ENCODE assay signal across 18 cellular contexts in genomic region chr11:117613521-117613920, GRCh38.
A peak's percentile ranks its signal among the peaks of the same experiment; 100 is the strongest.
DNase-seq lines count a peak whose midpoint lies in the region; ATAC-seq, FAIRE-seq and TF ChIP-seq lines count a peak whose summit lies in the region.
"Had no signal": no experiment of that assay in that cellular context is flagged by ENCODE, and none has a peak within 500 bp of the region (broad histone marks: within the 10 kb centered on the region; RNA-seq: fewer than 3 reads in every experiment).

No MANE protein-coding gene starts in this region.

- ATAC-seq in activated naive CD4-positive, alpha-beta T cell treated with anti-CD3 and anti-CD28 coated beads, Interleukin-2, amount 50 U/mL, for 72 hours, result no peak
- ATAC-seq: CD8-positive, alpha-beta T cell; K562 had no signal

- no peaks in the 10 kb centered on the region for H3K4me1 ChIP-seq in A673 (ENCODE audit: insufficient read depth, low read length, poor library complexity, severe bottlenecking)
- H3K4me1 ChIP-seq in H9 (ENCODE audit: insufficient read depth, low read length), result peaks cover 3% of the 10 kb centered on the region; the same call in 1 of the 2 replicates
- peaks cover 0 to 28% (median 20%) of the 10 kb centered on the region in 4 experiments; a peak in 5 of 7 replicates for H3K4me1 ChIP-seq in H1 (replicated peaks in 1 of 4; ENCODE audit: control insufficient read depth in 3 of 4, insufficient read depth in 4 of 4, low read length in 3 of 4)

- CTCF ChIA-PET in A673 (lab: Charles Lee), result interaction anchor here (1.7 kb wide), 1 partner anchor 187 kb away, joined by 7 read pairs; no protein-coding TSS in a partner anchor
- CTCF ChIA-PET in H1 (lab: Charles Lee; ENCODE audit: partially characterized antibody), result interaction anchor here (1.0 to 11.2 kb wide), 21 partner anchors 8 to 299 kb away, joined by 3 to 142 read pairs (median 6); no protein-coding TSS in a partner anchor

- H3K36me3 ChIP-seq in A673 (ENCODE audit: insufficient read depth, low read length, poor library complexity, severe bottlenecking) (no peaks in the 10 kb centered on the region), H1 (ENCODE audit: control insufficient read depth in 2 of 4, insufficient read depth in 4 of 4, low read length in 3 of 4) (no peaks in the 10 kb centered on the region)

- POLR2A ChIA-PET in A673 (lab: Charles Lee; ENCODE audit: low non-redundant PET), result no interaction called here
- POLR2A ChIA-PET in H1 (lab: Charles Lee; ENCODE audit: partially characterized antibody), result interaction anchor here (0.7 to 1.9 kb wide), 2 partner anchors 8 to 250 kb away, joined by 3 to 6 read pairs; no protein-coding TSS in a partner anchor

- no CpG with 5 or more reads among the region's 6 CpGs for WGBS in H9 (ENCODE audit: extremely low coverage, insufficient read length, low lambda C conversion rate)
- 9% methylated on average over 6 of the region's 6 CpGs; no CpG with 5 or more reads in 1 of the 2 experiments for WGBS in H1 (ENCODE audit: extremely low coverage in 1 of 2, insufficient coverage in 1 of 2, insufficient read length in 1 of 2, insufficient replicate concordance in 2 of 2, low coverage in 1 of 2, low lambda C conversion rate in 2 of 2, missing lambda C conversion rate in 1 of 2), 2 experiments

- BruUV-seq in A673 (replicated peaks; lab: Mats Ljungman, UMichigan), result no TSS peak

- H3K9me3 ChIP-seq in A673 (ENCODE audit: low read depth, low read length, poor library complexity, severe bottlenecking) (no peaks in the 10 kb centered on the region), H9 (ENCODE audit: control insufficient read depth, low read depth, low read length) (no peaks in the 10 kb centered on the region), H1 (ENCODE audit: insufficient read depth in 2 of 2, low read depth in 1 of 2, low read length in 1 of 2) (no peaks in the 10 kb centered on the region)

- no peak overlapping the region for H3K4me3 ChIP-seq in A673 (ENCODE audit: low read depth, low read length, poor library complexity, severe bottlenecking)
- peak overlapping the region in 1 of 4 experiments; percentile 24; a peak in 1 of 8 replicates for H3K4me3 ChIP-seq in H1 (ENCODE audit: extremely low read depth in 1 of 4, insufficient read depth in 2 of 4, low read depth in 3 of 4, low read length in 4 of 4)
- H3K4me3 ChIP-seq: K562 had no signal

- H3K27me3 ChIP-seq in A673 (replicated peaks; ENCODE audit: insufficient read depth, low read depth, low read length, poor library complexity) (peaks cover 39% of the 10 kb centered on the region), H9 (ENCODE audit: insufficient read depth, low read length) (no peaks in the 10 kb centered on the region), H1 (replicated peaks in 1 of 4; ENCODE audit: control insufficient read depth in 3 of 4, extremely low read depth in 1 of 4, insufficient read depth in 3 of 4, low read length in 3 of 4) (peaks cover 0 to 2% (median 1%) of the 10 kb centered on the region in 4 experiments; a peak in 1 of 7 replicates)

- H2BK5ac ChIP-seq in H9 (ENCODE audit: insufficient read length, low read length) (no peak overlapping the region), H1 (ENCODE audit: low read depth, low read length) (no peak overlapping the region)

- peaks cover 12% of the 10 kb centered on the region for H3K27me3 Mint-ChIP-seq in H9 (ENCODE audit: low read depth)

- H3K23me2 ChIP-seq in H9 (ENCODE audit: insufficient read length, low read depth, low read length, poor library complexity, severe bottlenecking) (no peaks in the 10 kb centered on the region), H1 (ENCODE audit: low read depth, low read length) (no peaks in the 10 kb centered on the region; the same call in 1 of the 2 replicates)

- no peak overlapping the region for H3K27ac Mint-ChIP-seq in H9
- no peak overlapping the region for H3K27ac Mint-ChIP-seq in activated naive CD4-positive, alpha-beta T cell treated with anti-CD3 and anti-CD28 coated beads, Interleukin-2, amount 50 U/mL, for 72 hours
- H3K27ac Mint-ChIP-seq: B cell; CD8-positive, alpha-beta T cell had no signal

- no peak overlapping the region for H2BK20ac ChIP-seq in H9 (ENCODE audit: low read depth, low read length, poor library complexity, severe bottlenecking)
- H2BK20ac ChIP-seq in H1 (ENCODE audit: low read length), result no peak overlapping the region

- TF ChIP-seq POLR2A in H1 (IDR thresholded peaks at IDR 0.05; ENCODE audit: control extremely low read depth in 1 of 2, low read depth in 2 of 2, low read length in 2 of 2), result no peak

- no peak for TF ChIP-seq EP300 in H1 (IDR thresholded peaks at IDR 0.05; ENCODE audit: borderline replicate concordance in 1 of 2, low read depth in 2 of 2, low read length in 2 of 2)

- DNase-seq in A673 (ENCODE audit: low spot score), result peak; percentile 12
- peak; percentile 62 for DNase-seq in H9
- peak; percentile 61 to 78 for DNase-seq in H1 (ENCODE audit: low read depth in 1 of 2, low spot score in 2 of 2)
- DNase-seq in iPS-NIHi11 (ENCODE audit: low spot score), result peak; percentile 48
- no peak for DNase-seq in activated naive CD4-positive, alpha-beta T cell treated with anti-CD3 and anti-CD28 coated beads, Interleukin-2, amount 50 U/mL, for 72 hours (ENCODE audit: low spot score in 2 of 2)
- no peak for DNase-seq in ecto neural progenitor cell (ENCODE audit: low spot score)
- DNase-seq in medulla oblongata (ENCODE audit: extremely low spot score), result no peak
- no peak for DNase-seq in KBM-7
- DNase-seq: CD8-positive, alpha-beta T cell; NCI-H1092 treated with DMSO at 0.1 percent for 48 hours; NCI-H187; NCI-H2171 treated with DMSO at 0.1 percent for 48 hours; NCI-H510A treated with DMSO at 0.1 percent for 48 hours; SIG-M5 had no signal

- no peaks in the 10 kb centered on the region for H4K20me1 ChIP-seq in H9 (ENCODE audit: control insufficient read depth, insufficient read depth, insufficient read length)
- no peaks in the 10 kb centered on the region for H4K20me1 ChIP-seq in H1 (replicated peaks in 1 of 2; ENCODE audit: control insufficient read depth in 1 of 2, insufficient read depth in 2 of 2, low read length in 2 of 2)

- H4K5ac ChIP-seq in H9 (ENCODE audit: insufficient read length, low read depth, low read length), result no peak overlapping the region
- no peak overlapping the region for H4K5ac ChIP-seq in H1 (ENCODE audit: insufficient read length, low read depth, low read length)

- no peaks in the 10 kb centered on the region; a peak in 1 of 5 replicates for H3K9me3 Mint-ChIP-seq in H9
- H3K9me3 Mint-ChIP-seq in activated naive CD4-positive, alpha-beta T cell treated with anti-CD3 and anti-CD28 coated beads, Interleukin-2, amount 50 U/mL, for 72 hours, result peaks cover 4 to 5% of the 10 kb centered on the region in 2 donors
- H3K9me3 Mint-ChIP-seq: CD8-positive, alpha-beta T cell had no signal

- in situ Hi-C loops in KBM-7 (cut with MboI; ENCODE audit: low pct_unique_long_range_greater_than_20kb, low sequenced_read_pairs), result no loop called here

- H4K8ac ChIP-seq in H9 (replicated peaks; ENCODE audit: insufficient read length, low read depth, low read length), result no peak overlapping the region
- no peak overlapping the region for H4K8ac ChIP-seq in H1 (ENCODE audit: extremely low read depth, insufficient read depth, low read length)

- H3K4me3 Mint-ChIP-seq in H9, result no peak overlapping the region
- H3K4me3 Mint-ChIP-seq: B cell; CD8-positive, alpha-beta T cell had no signal

- H2AFZ ChIP-seq in H9 (ENCODE audit: low read length), result no peak overlapping the region
- no peak overlapping the region for H2AFZ ChIP-seq in H1 (ENCODE audit: low read length)

- H3K27ac ChIP-seq in A673 (ENCODE audit: low read depth, low read length, poor library complexity, severe bottlenecking), result no peak overlapping the region
- no peak overlapping the region for H3K27ac ChIP-seq in H9 (ENCODE audit: insufficient read length, low read depth, low read length)
- H3K27ac ChIP-seq in H1 (ENCODE audit: low read depth, low read length), result no peak overlapping the region

- H2AK5ac ChIP-seq in H9 (ENCODE audit: insufficient read length, low read length) (no peak overlapping the region), H1 (ENCODE audit: low read depth, low read length) (no peak overlapping the region)

- no peak for TF ChIP-seq RAD21 in H1 (IDR thresholded peaks at IDR 0.05 in 1 of 2, conservative IDR thresholded peaks at IDR 0.05 in 1 of 2; ENCODE audit: low read depth in 2 of 2, low read length in 2 of 2)

- no peak for FAIRE-seq in H1 (lab: Jason Lieb, UNC)
- FAIRE-seq: HTR-8/SVneo, K562, RCC 7860 had no signal

- H3K23ac ChIP-seq in H9 (ENCODE audit: insufficient read length, low read depth, low read length), result no peak overlapping the region
- no peak overlapping the region for H3K23ac ChIP-seq in H1 (ENCODE audit: insufficient read length)

- H3K56ac ChIP-seq in H9 (ENCODE audit: insufficient read length, low read depth, low read length) (no peak overlapping the region), H1 (replicated peaks; ENCODE audit: insufficient read length, low read depth, low read length) (no peak overlapping the region)

- TF ChIP-seq CTCF in A673 (conservative IDR thresholded peaks at IDR 0.05; ENCODE audit: low read depth, low read length), result no peak
- TF ChIP-seq CTCF in H9 (conservative IDR thresholded peaks at IDR 0.05), result no peak
- TF ChIP-seq CTCF in H1 (IDR thresholded peaks at IDR 0.05; ENCODE audit: control extremely low read depth in 1 of 3, insufficient read depth in 1 of 3, low read depth in 1 of 3, low read length in 3 of 3), result no peak

- no peak overlapping the region for H2BK120ac ChIP-seq in H9 (ENCODE audit: low read depth, low read length, poor library complexity, severe bottlenecking)
- no peak overlapping the region for H2BK120ac ChIP-seq in H1 (replicated peaks; ENCODE audit: low read depth, low read length)

- peaks cover 57 to 68% of the 10 kb centered on the region in 2 experiments for H3K4me1 Mint-ChIP-seq in H9

- H3K18ac ChIP-seq in H9 (ENCODE audit: insufficient read length, low read depth, low read length), result no peak overlapping the region
- no peak overlapping the region for H3K18ac ChIP-seq in H1 (ENCODE audit: extremely low read depth, low read length)

- H3K79me2 ChIP-seq in H9 (ENCODE audit: insufficient read depth, low read length) (no peaks in the 10 kb centered on the region), H1 (ENCODE audit: control insufficient read depth in 1 of 2, insufficient read depth in 2 of 2, low read length in 2 of 2) (no peaks in the 10 kb centered on the region)

- H4K91ac ChIP-seq in H9 (ENCODE audit: insufficient read length, low read depth, low read length), result no peak overlapping the region
- H4K91ac ChIP-seq in H1 (replicated peaks; ENCODE audit: insufficient read length, low read length), result no peak overlapping the region

- H3K4me2 ChIP-seq in H9 (ENCODE audit: insufficient read depth, insufficient read length, low read length) (no peak overlapping the region), H1 (ENCODE audit: insufficient read depth in 1 of 2, low read depth in 2 of 2, low read length in 2 of 2) (peak overlapping the region; percentile 44 to 47)

- intact Hi-C loops in A673 (cut with micrococcal nuclease; ENCODE audit: unreplicated experiment), result no loop called here

- no peak overlapping the region for H2BK15ac ChIP-seq in H9 (ENCODE audit: low read depth, low read length)
- no peak overlapping the region for H2BK15ac ChIP-seq in H1 (ENCODE audit: low read length)

- no peak overlapping the region for H3K9ac ChIP-seq in H9 (ENCODE audit: extremely low read depth, insufficient read length, low read length)
- no peak overlapping the region for H3K9ac ChIP-seq in H1 (replicated peaks in 1 of 4; ENCODE audit: extremely low read depth in 1 of 4, low read depth in 3 of 4, low read length in 3 of 4)

- H3K4ac ChIP-seq in H9 (ENCODE audit: low read depth, low read length) (no peak overlapping the region), H1 (replicated peaks; ENCODE audit: insufficient read length, low read depth, low read length) (no peak overlapping the region)

- no peak overlapping the region for H3T11ph ChIP-seq in H9 (ENCODE audit: low read length)

- no peak overlapping the region for H3K14ac ChIP-seq in H9 (ENCODE audit: insufficient read depth, low read length)
- H3K14ac ChIP-seq in H1 (ENCODE audit: insufficient read length), result no peak overlapping the region

- H2BK12ac ChIP-seq in H9 (ENCODE audit: insufficient read length, low read depth, low read length) (no peak overlapping the region), H1 (ENCODE audit: low read depth, low read length) (no peak overlapping the region; the same call in 1 of the 2 replicates)

- H3K79me1 ChIP-seq in H9 (ENCODE audit: insufficient read depth, low read depth, low read length, poor library complexity, severe bottlenecking), result no peaks in the 10 kb centered on the region
- no peaks in the 10 kb centered on the region for H3K79me1 ChIP-seq in H1 (ENCODE audit: low read depth, low read length)

- no peaks in the 10 kb centered on the region for H3K36me3 Mint-ChIP-seq in H9 (ENCODE audit: insufficient read depth in 1 of 3, low read depth in 3 of 3)
- H3K36me3 Mint-ChIP-seq in activated naive CD4-positive, alpha-beta T cell treated with anti-CD3 and anti-CD28 coated beads, Interleukin-2, amount 50 U/mL, for 72 hours, result peaks cover 0 to 5% of the 10 kb centered on the region in 2 donors
- H3K36me3 Mint-ChIP-seq: CD8-positive, alpha-beta T cell had no signal

Comparison
In these comparisons a context has a peak if more than half of its experiments do, and no peak if none do; other contexts are left out.
1. DNase-seq: peak in A673 (single experiment), H9 (single experiment), H1 (2 of 2) and iPS-NIHi11 (single experiment); none in activated naive CD4-positive, alpha-beta T cell treated with anti-CD3 and anti-CD28 coated beads, Interleukin-2, amount 50 U/mL, for 72 hours (0 of 2), ecto neural progenitor cell (single experiment), medulla oblongata (single experiment) and KBM-7 (single experiment).